1 cellular context compared by ENCODE assay signal in the genomic region with DNA sequence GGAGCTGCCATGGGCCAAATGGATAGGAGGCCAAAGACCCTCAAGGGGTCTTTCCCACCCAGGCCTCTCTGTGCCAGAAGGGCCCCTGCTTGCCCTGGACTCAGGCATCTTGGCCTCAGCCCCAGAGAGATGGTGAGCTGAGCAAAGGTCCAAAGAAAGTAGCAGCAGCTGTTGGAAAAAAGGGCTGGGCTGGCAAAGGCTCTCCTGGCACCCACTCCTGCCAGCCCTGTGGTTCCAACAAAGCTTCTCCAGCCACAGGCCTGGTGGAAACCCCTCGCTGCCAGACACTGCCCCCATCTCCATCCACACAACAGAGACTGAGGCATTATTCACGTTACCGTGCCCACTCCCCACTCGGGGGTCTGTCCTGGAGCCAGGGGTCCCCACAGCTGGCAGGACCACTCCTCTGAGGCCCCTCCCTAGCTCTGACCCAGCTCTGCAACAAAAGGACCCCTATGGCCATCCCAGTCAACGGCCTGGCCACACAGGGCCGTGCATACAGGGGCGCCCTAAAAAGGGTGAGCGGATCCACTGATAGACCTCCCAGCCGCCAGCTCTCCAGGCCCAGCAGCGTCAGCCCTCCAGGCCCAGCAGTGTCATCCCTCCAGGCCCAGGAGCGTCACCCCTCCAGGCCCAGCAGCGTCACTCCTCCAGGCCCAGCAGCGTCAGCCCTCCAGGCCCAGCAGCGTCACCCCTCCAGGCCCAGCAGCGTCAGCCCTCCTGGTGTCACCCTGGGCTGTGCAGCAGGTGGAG.
TF ChIP-seq lines count a peak whose summit lies in the region.

No MANE protein-coding gene starts in this region.

TF ChIP-seq in HepG2, 621 proteins besides CTCF, POLR2A, EP300 and RAD21 (continued from another document):
- TF ChIP-seq, protein P1, sequence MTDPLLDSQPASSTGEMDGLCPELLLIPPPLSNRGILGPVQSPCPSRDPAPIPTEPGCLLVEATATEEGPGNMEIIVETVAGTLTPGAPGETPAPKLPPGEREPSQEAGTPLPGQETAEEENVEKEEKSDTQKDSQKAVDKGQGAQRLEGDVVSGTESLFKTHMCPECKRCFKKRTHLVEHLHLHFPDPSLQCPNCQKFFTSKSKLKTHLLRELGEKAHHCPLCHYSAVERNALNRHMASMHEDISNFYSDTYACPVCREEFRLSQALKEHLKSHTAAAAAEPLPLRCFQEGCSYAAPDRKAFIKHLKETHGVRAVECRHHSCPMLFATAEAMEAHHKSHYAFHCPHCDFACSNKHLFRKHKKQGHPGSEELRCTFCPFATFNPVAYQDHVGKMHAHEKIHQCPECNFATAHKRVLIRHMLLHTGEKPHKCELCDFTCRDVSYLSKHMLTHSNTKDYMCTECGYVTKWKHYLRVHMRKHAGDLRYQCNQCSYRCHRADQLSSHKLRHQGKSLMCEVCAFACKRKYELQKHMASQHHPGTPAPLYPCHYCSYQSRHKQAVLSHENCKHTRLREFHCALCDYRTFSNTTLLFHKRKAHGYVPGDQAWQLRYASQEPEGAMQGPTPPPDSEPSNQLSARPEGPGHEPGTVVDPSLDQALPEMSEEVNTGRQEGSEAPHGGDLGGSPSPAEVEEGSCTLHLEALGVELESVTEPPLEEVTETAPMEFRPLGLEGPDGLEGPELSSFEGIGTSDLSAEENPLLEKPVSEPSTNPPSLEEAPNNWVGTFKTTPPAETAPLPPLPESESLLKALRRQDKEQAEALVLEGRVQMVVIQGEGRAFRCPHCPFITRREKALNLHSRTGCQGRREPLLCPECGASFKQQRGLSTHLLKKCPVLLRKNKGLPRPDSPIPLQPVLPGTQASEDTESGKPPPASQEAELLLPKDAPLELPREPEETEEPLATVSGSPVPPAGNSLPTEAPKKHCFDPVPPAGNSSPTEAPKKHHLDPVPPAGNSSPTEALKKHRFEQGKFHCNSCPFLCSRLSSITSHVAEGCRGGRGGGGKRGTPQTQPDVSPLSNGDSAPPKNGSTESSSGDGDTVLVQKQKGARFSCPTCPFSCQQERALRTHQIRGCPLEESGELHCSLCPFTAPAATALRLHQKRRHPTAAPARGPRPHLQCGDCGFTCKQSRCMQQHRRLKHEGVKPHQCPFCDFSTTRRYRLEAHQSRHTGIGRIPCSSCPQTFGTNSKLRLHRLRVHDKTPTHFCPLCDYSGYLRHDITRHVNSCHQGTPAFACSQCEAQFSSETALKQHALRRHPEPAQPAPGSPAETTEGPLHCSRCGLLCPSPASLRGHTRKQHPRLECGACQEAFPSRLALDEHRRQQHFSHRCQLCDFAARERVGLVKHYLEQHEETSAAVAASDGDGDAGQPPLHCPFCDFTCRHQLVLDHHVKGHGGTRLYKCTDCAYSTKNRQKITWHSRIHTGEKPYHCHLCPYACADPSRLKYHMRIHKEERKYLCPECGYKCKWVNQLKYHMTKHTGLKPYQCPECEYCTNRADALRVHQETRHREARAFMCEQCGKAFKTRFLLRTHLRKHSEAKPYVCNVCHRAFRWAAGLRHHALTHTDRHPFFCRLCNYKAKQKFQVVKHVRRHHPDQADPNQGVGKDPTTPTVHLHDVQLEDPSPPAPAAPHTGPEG (CRISPR knock-in tag; IDR thresholded peaks at IDR 0.05): no peak
- TF ChIP-seq, protein P2, sequence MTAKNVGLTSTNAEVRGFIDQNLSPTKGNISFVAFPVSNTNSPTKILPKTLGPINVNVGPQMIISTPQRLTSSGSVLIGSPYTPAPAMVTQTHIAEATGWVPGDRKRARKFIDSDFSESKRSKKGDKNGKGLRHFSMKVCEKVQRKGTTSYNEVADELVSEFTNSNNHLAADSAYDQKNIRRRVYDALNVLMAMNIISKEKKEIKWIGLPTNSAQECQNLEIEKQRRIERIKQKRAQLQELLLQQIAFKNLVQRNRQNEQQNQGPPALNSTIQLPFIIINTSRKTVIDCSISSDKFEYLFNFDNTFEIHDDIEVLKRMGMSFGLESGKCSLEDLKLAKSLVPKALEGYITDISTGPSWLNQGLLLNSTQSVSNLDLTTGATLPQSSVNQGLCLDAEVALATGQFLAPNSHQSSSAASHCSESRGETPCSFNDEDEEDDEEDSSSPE (CRISPR knock-in tag; IDR thresholded peaks at IDR 0.05): no peak
- no peak for TF ChIP-seq TCF7 (IDR thresholded peaks at IDR 0.05; ENCODE audit: low read depth)
- no peak for TF ChIP-seq SMARCE1 (IDR thresholded peaks at IDR 0.05; ENCODE audit: borderline replicate concordance)
